ENCODE assay signal across 17 cellular contexts in genomic region chr6:159745081-159745480, GRCh38.
"Had no signal": no experiment of that assay in that cellular context is flagged by ENCODE, and none has a peak within 500 bp of the region (broad histone marks: within the 10 kb centered on the region; RNA-seq: fewer than 3 reads in every experiment).

No MANE protein-coding gene starts in this region.

- ATAC-seq: activated CD4-positive, alpha-beta T cell treated with anti-CD3 and anti-CD28 coated beads for 36 hours; sciatic nerve had no signal

- H3K4me1 ChIP-seq: prostate gland, SJSA1, thyroid gland had no signal

- H3K36me3 ChIP-seq: prostate gland had no signal

- H3K27me3 ChIP-seq: hepatocyte, SJSA1, thyroid gland, vagina had no signal

- DNase-seq: activated CD4-positive, alpha-beta memory T cell treated with anti-CD3 and anti-CD28 coated beads, Interleukin-2, amount 10 ng/mL, durations not matched to agents 7 days and 5 days; activated CD4-positive, alpha-beta T cell treated with anti-CD3 and anti-CD28 coated beads for 36 hours; activated effector memory CD4-positive, alpha-beta T cell treated with anti-CD3 and anti-CD28 coated beads, Interleukin-2, amount 50 U/mL, for 16 hours; central memory CD4-positive, alpha-beta T cell; dermis blood vessel endothelial cell; endodermal cell; naive B cell; occipital lobe; stimulated activated CD4-positive, alpha-beta T cell treated with anti-CD3 and anti-CD28 coated beads, Interleukin-12 subunit alpha, Interleukin-12 subunit beta, amount 100 ng/mL, for 4 hours; T-helper 9 cell; thyroid gland had no signal

- H3K9me3 ChIP-seq: prostate gland, SJSA1, thyroid gland, vagina had no signal

- H3K4me3 ChIP-seq: hepatocyte, lung, prostate gland, SJSA1, thyroid gland, vagina had no signal

- H3K9me3 Mint-ChIP-seq: activated CD4-positive, alpha-beta memory T cell treated with anti-CD3 and anti-CD28 coated beads, Interleukin-2, amount 10 ng/mL, durations not matched to agents 7 days and 5 days; endodermal cell; naive B cell had no signal

- H3K27me3 Mint-ChIP-seq: activated CD4-positive, alpha-beta memory T cell treated with anti-CD3 and anti-CD28 coated beads, Interleukin-2, amount 10 ng/mL, durations not matched to agents 7 days and 5 days; activated CD4-positive, alpha-beta T cell treated with anti-CD3 and anti-CD28 coated beads for 36 hours; naive B cell had no signal

- H3K4me3 Mint-ChIP-seq: activated CD4-positive, alpha-beta memory T cell treated with anti-CD3 and anti-CD28 coated beads, Interleukin-2, amount 10 ng/mL, durations not matched to agents 7 days and 5 days; activated CD4-positive, alpha-beta T cell treated with anti-CD3 and anti-CD28 coated beads for 36 hours; endodermal cell; naive B cell had no signal

- H3K27ac Mint-ChIP-seq: activated CD4-positive, alpha-beta memory T cell treated with anti-CD3 and anti-CD28 coated beads, Interleukin-2, amount 10 ng/mL, durations not matched to agents 7 days and 5 days had no signal

- H3K27ac ChIP-seq: hepatocyte, SJSA1, thyroid gland, vagina had no signal
